Comparison of ENCODE assay signal across 21 cellular contexts in the genomic region with DNA sequence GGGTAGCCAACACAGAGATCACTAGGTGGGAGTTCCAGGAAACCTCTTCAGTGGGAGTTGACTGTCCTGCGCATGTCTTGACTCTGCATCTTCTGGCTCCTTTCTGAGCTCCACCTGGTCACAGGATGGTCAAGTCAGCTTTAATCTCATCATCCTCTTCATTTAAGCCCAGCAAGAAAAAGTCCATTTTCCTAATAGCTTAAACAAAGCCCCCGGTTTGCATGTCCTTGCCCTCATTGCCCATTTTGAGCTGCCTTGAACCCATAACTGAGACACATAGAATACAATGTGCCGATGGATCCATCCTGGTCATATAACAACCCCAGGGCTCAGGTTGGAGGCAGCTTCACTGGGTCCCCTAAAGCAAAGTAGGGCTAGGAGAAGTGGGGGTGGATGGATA. TPM values are rescaled to one million over a fixed set of nuclear protein-coding genes. Genes with fewer than 3 reads are reported as not detected.
DNase-seq lines count a peak whose midpoint lies in the region; ATAC-seq, FAIRE-seq and TF ChIP-seq lines count a peak whose summit lies in the region.
"Had no signal": no experiment of that assay in that cellular context is flagged by ENCODE, and none has a peak within 500 bp of the region (broad histone marks: within the 10 kb centered on the region; RNA-seq: fewer than 3 reads in every experiment).

No MANE protein-coding gene starts in this region.

- peaks cover 18% of the 10 kb centered on the region for H3K9me3 Mint-ChIP-seq in neural progenitor cell
- no peaks in the 10 kb centered on the region for H3K9me3 Mint-ChIP-seq in CD8-positive, alpha-beta memory T cell
- H3K9me3 Mint-ChIP-seq: IgD-negative memory B cell had no signal

- H4K20me1 ChIP-seq in keratinocyte (ENCODE audit: control insufficient read depth, extremely low read depth, insufficient read depth, low read length) (no peaks in the 10 kb centered on the region), neural progenitor cell (ENCODE audit: low read depth) (no peaks in the 10 kb centered on the region), smooth muscle cell (ENCODE audit: low read depth) (peaks cover 86% of the 10 kb centered on the region)

- H3K4me3 ChIP-seq in Panc1 (ENCODE audit: low read depth in 2 of 2, low read length in 2 of 2) (no peak overlapping the region), keratinocyte (ENCODE audit: control insufficient read depth in 2 of 3, extremely low read depth in 1 of 3, insufficient read depth in 2 of 3, low read depth in 1 of 3, low read length in 3 of 3) (no peak overlapping the region), neural progenitor cell (no peak overlapping the region), smooth muscle cell (no peak overlapping the region), SJCRH30 (no peak overlapping the region)
- no peak overlapping the region for H3K4me3 ChIP-seq in CD8-positive, alpha-beta memory T cell (ENCODE audit: low read length)

- H3K79me2 ChIP-seq in keratinocyte (ENCODE audit: control insufficient read depth, insufficient read depth, low read length) (peaks cover 53% of the 10 kb centered on the region), neural progenitor cell (ENCODE audit: low read depth) (no peaks in the 10 kb centered on the region), smooth muscle cell (ENCODE audit: low read depth) (peaks cover 100% of the 10 kb centered on the region)

- dilution Hi-C loops in keratinocyte (cut with MboI; ENCODE audit: extremely low pct_ligation_motif_present, low sequenced_read_pairs), result no loop called here

- no peak overlapping the region for H3K4me3 Mint-ChIP-seq in neural progenitor cell
- no peak overlapping the region for H3K4me3 Mint-ChIP-seq in CD8-positive, alpha-beta memory T cell
- H3K4me3 Mint-ChIP-seq: CD4-positive, alpha-beta memory T cell; IgD-negative memory B cell had no signal

- FAIRE-seq in keratinocyte (lab: Jason Lieb, UNC), result peak; percentile 29

- CTCF ChIA-PET in Panc1 (lab: Charles Lee), result no interaction called here
- CTCF ChIA-PET in CD8-positive, alpha-beta memory T cell (lab: Charles Lee), result no interaction called here

- 97% methylated on average over 3 of the region's 3 CpGs for WGBS in smooth muscle cell (ENCODE audit: low lambda C conversion rate)

- H3K27ac ChIP-seq in Panc1 (ENCODE audit: low read length) (peak overlapping the region; percentile 67), keratinocyte (ENCODE audit: control insufficient read depth, insufficient read depth, low read length) (no peak overlapping the region), neural progenitor cell (no peak overlapping the region), smooth muscle cell (ENCODE audit: low read depth) (peak overlapping the region; percentile 34), SJCRH30 (no peak overlapping the region)
- no peak overlapping the region for H3K27ac ChIP-seq in CD8-positive, alpha-beta memory T cell (ENCODE audit: low read depth, low read length)
- H3K27ac ChIP-seq: KMS-11 had no signal

- POLR2A ChIA-PET in Panc1 (lab: Charles Lee), result no interaction called here
- POLR2A ChIA-PET in CD8-positive, alpha-beta memory T cell (lab: Charles Lee), result no interaction called here

- H3K27ac Mint-ChIP-seq in neural progenitor cell, result peak overlapping the region; percentile 61
- no peak overlapping the region for H3K27ac Mint-ChIP-seq in CD8-positive, alpha-beta memory T cell
- H3K27ac Mint-ChIP-seq: CD4-positive, alpha-beta memory T cell; IgD-negative memory B cell had no signal

- peaks cover 27% of the 10 kb centered on the region for H3K36me3 Mint-ChIP-seq in neural progenitor cell
- peaks cover 0 to 7% (median 0%) of the 10 kb centered on the region in 3 donors for H3K36me3 Mint-ChIP-seq in CD8-positive, alpha-beta memory T cell
- H3K36me3 Mint-ChIP-seq: CD4-positive, alpha-beta memory T cell had no signal

- DNase-seq in Panc1 (ENCODE audit: low read depth, low spot score) (no peak), keratinocyte (ENCODE audit: low read depth, low spot score) (no peak), neural progenitor cell (ENCODE audit: low spot score) (no peak), smooth muscle cell (lab: John Stamatoyannopoulos, UW; ENCODE audit: unreplicated experiment) (no peak), cerebellum (ENCODE audit: low spot score) (no peak), SJCRH30 (no peak)
- no peak for DNase-seq in CD8-positive, alpha-beta memory T cell
- DNase-seq: C1 segment of cervical spinal cord; Calu3; CD4-positive, alpha-beta memory T cell; DMS153; DND-41; GOT3; MM.1S; NCI-H2029 treated with DMSO at 0.1 percent for 48 hours; NCI-H2227 treated with DMSO at 0.1 percent for 48 hours; NCI-H69 had no signal

- H3K27me3 ChIP-seq in Panc1 (ENCODE audit: control insufficient read depth, insufficient read depth, low read length) (no peaks in the 10 kb centered on the region), keratinocyte (ENCODE audit: control insufficient read depth, extremely low read depth, insufficient read depth, low read length) (no peaks in the 10 kb centered on the region), neural progenitor cell (no peaks in the 10 kb centered on the region), smooth muscle cell (ENCODE audit: low read depth) (no peaks in the 10 kb centered on the region), SJCRH30 (no peaks in the 10 kb centered on the region)
- no peaks in the 10 kb centered on the region for H3K27me3 ChIP-seq in CD8-positive, alpha-beta memory T cell (ENCODE audit: insufficient read depth, low read length, poor library complexity, severe bottlenecking)

- no peaks in the 10 kb centered on the region for H3K27me3 Mint-ChIP-seq in neural progenitor cell (ENCODE audit: insufficient read depth, low read depth)
- peaks cover 0 to 1% of the 10 kb centered on the region in 2 donors for H3K27me3 Mint-ChIP-seq in CD8-positive, alpha-beta memory T cell
- H3K27me3 Mint-ChIP-seq: CD4-positive, alpha-beta memory T cell had no signal

- H3K9ac ChIP-seq in keratinocyte (ENCODE audit: control insufficient read depth, extremely low read depth, insufficient read depth, low read length) (no peak overlapping the region), neural progenitor cell (no peak overlapping the region), smooth muscle cell (ENCODE audit: low read depth) (no peak overlapping the region)
- H3K9ac ChIP-seq: KMS-11 had no signal

- H3K4me1 Mint-ChIP-seq in neural progenitor cell, result peaks cover 38% of the 10 kb centered on the region
- H3K4me1 Mint-ChIP-seq in CD8-positive, alpha-beta memory T cell, result no peaks in the 10 kb centered on the region
- H3K4me1 Mint-ChIP-seq: CD4-positive, alpha-beta memory T cell; IgD-negative memory B cell had no signal

- H3K4me2 ChIP-seq in keratinocyte (ENCODE audit: control insufficient read depth, extremely low read depth, insufficient read depth, low read depth, low read length), result no peak overlapping the region
- no peak overlapping the region for H3K4me2 ChIP-seq in neural progenitor cell
- no peak overlapping the region for H3K4me2 ChIP-seq in smooth muscle cell
- H3K4me2 ChIP-seq: KMS-11 had no signal

- in situ Hi-C loops in Panc1 (cut with HindIII; ENCODE audit: low pct_unique_long_range_greater_than_20kb, low sequenced_read_pairs), result no loop called here

- H3K9me3 ChIP-seq in Panc1 (ENCODE audit: control insufficient read depth, insufficient read depth, low read depth, low read length) (no peaks in the 10 kb centered on the region), keratinocyte (ENCODE audit: control insufficient read depth, low read depth, low read length) (no peaks in the 10 kb centered on the region), neural progenitor cell (ENCODE audit: low read depth) (no peaks in the 10 kb centered on the region), smooth muscle cell (replicated peaks; ENCODE audit: low read depth) (no peaks in the 10 kb centered on the region), SJCRH30 (replicated peaks) (no peaks in the 10 kb centered on the region)
- H3K9me3 ChIP-seq in CD8-positive, alpha-beta memory T cell (ENCODE audit: low read length), result no peaks in the 10 kb centered on the region

- no peaks in the 10 kb centered on the region for H3K36me3 ChIP-seq in Panc1 (ENCODE audit: control insufficient read depth, insufficient read depth, low read length)
- H3K36me3 ChIP-seq in keratinocyte (ENCODE audit: control insufficient read depth in 2 of 2, extremely low read depth in 1 of 2, insufficient read depth in 2 of 2, low read length in 2 of 2), result peaks cover 0 to 6% of the 10 kb centered on the region in 2 experiments
- no peaks in the 10 kb centered on the region for H3K36me3 ChIP-seq in neural progenitor cell
- no peaks in the 10 kb centered on the region for H3K36me3 ChIP-seq in smooth muscle cell (ENCODE audit: low read depth)
- H3K36me3 ChIP-seq in CD8-positive, alpha-beta memory T cell (ENCODE audit: insufficient read depth, low read length), result no peaks in the 10 kb centered on the region
- H3K36me3 ChIP-seq in SJCRH30, result peaks cover 64% of the 10 kb centered on the region

- TF ChIP-seq CTCF in Panc1 (IDR thresholded peaks at IDR 0.05), result no peak
- TF ChIP-seq CTCF in keratinocyte (optimal IDR thresholded peaks at IDR 0.05 in 1 of 3, IDR thresholded peaks at IDR 0.05 in 1 of 3, conservative IDR thresholded peaks at IDR 0.05 in 1 of 3; ENCODE audit: extremely low read depth in 1 of 3, insufficient read depth in 2 of 3, low read length in 3 of 3), result no peak
- no peak for TF ChIP-seq CTCF in neural progenitor cell (IDR thresholded peaks at IDR 0.05)
- no peak for TF ChIP-seq CTCF in smooth muscle cell (IDR thresholded peaks at IDR 0.05; ENCODE audit: borderline replicate concordance, insufficient read depth, poor library complexity, severe bottlenecking)

- H2AFZ ChIP-seq in keratinocyte (ENCODE audit: control insufficient read depth, low read length), result no peak overlapping the region
- H2AFZ ChIP-seq in neural progenitor cell (replicated peaks), result no peak overlapping the region
- no peak overlapping the region for H2AFZ ChIP-seq in smooth muscle cell (ENCODE audit: low read depth)

- H3F3A ChIP-seq in neural progenitor cell (ENCODE audit: low read depth) (peaks cover 12% of the 10 kb centered on the region), smooth muscle cell (ENCODE audit: low read depth) (peaks cover 5% of the 10 kb centered on the region)

- intact Hi-C loops in Panc1 (cut with micrococcal nuclease; ENCODE audit: unreplicated experiment), result no loop called here

- H3K9me1 ChIP-seq in keratinocyte (ENCODE audit: control insufficient read depth, extremely low read depth, insufficient read depth, low read length), result no peaks in the 10 kb centered on the region

- no peak for ATAC-seq in Panc1
- ATAC-seq: HCT116, SK-N-SH treated with all-trans-retinoic acid at 6 μM for 48 hours had no signal

- no TSS peak for BruUV-seq in Panc1 (replicated peaks; lab: Mats Ljungman, UMichigan)

- peaks cover 37% of the 10 kb centered on the region for H3K4me1 ChIP-seq in Panc1 (ENCODE audit: control insufficient read depth, insufficient read depth, low read length)
- peaks cover 10% of the 10 kb centered on the region for H3K4me1 ChIP-seq in keratinocyte (ENCODE audit: control insufficient read depth, extremely low read depth, insufficient read depth, low read length)
- H3K4me1 ChIP-seq in neural progenitor cell, result peaks cover 25% of the 10 kb centered on the region
- peaks cover 22% of the 10 kb centered on the region for H3K4me1 ChIP-seq in smooth muscle cell (ENCODE audit: low read depth)
- no peaks in the 10 kb centered on the region for H3K4me1 ChIP-seq in CD8-positive, alpha-beta memory T cell (ENCODE audit: insufficient read depth, low read length)
- peaks cover 5% of the 10 kb centered on the region; the same call in 1 of the 2 replicates for H3K4me1 ChIP-seq in SJCRH30

RNA-seq across cellular contexts. Expression of a gene that starts 40.8 kb away (rescaled TPM):
- total RNA-seq in Panc1 (2021; ENCODE audit: unreplicated experiment), result 282 TPM
- 189 TPM for polyA plus RNA-seq in Panc1 (2012; ENCODE audit: insufficient read length)
- 80.2 to 125 TPM (median 95.3 TPM) in 3 replicates for polyA plus RNA-seq in keratinocyte
- polyA plus RNA-seq in keratinocyte (2011; ENCODE audit: low read depth), result 164 TPM
- 91.4 and 123 TPM in 2 replicates for polyA plus RNA-seq in keratinocyte (2011; cell fraction: cytosol; rRNA removed)
- polyA plus RNA-seq in keratinocyte (2011; cell fraction: nucleus; rRNA removed), result 58.8 and 65.8 TPM in 2 replicates
- 66.1 and 86.1 TPM in 2 replicates for polyA plus RNA-seq in keratinocyte (2012; ENCODE audit: low replicate concordance)
- 28.6 to 83.5 TPM (median 82.7 TPM) in 3 replicates for polyA minus RNA-seq in keratinocyte
- 77.3 TPM for polyA minus RNA-seq in keratinocyte (2011; cell fraction: cytosol; rRNA and poly(A)+ RNA removed)
- 34.2 and 61.2 TPM in 2 replicates for polyA minus RNA-seq in keratinocyte (2011; cell fraction: nucleus; rRNA and poly(A)+ RNA removed)
- 18.5 and 29.1 TPM in 2 replicates for total RNA-seq in neural progenitor cell (ENCODE audit: low replicate concordance)
- total RNA-seq in smooth muscle cell, result 314 and 356 TPM in 2 replicates
- polyA plus RNA-seq in smooth muscle cell, result 394 and 432 TPM in 2 replicates
- total RNA-seq in CD8-positive, alpha-beta memory T cell, result 10 to 100 TPM; 21.8 to 22.2 TPM
- polyA plus RNA-seq in CD8-positive, alpha-beta memory T cell, result 11.3 TPM
- 29.0 TPM for total RNA-seq in cerebellum
- 339 and 355 TPM in 2 replicates for total RNA-seq in SJCRH30 (2014; rRNA removed; shearing (Covaris generic))

Comparison
In these comparisons a context has a peak if more than half of its experiments do, and no peak if none do; other contexts are left out.
1. H3K27ac ChIP-seq: peak in Panc1 (single experiment) and smooth muscle cell (single experiment); none in keratinocyte (single experiment), neural progenitor cell (single experiment), CD8-positive, alpha-beta memory T cell (single experiment) and SJCRH30 (single experiment).